ENCODE assay signal across 4 cellular contexts in the genomic region with DNA sequence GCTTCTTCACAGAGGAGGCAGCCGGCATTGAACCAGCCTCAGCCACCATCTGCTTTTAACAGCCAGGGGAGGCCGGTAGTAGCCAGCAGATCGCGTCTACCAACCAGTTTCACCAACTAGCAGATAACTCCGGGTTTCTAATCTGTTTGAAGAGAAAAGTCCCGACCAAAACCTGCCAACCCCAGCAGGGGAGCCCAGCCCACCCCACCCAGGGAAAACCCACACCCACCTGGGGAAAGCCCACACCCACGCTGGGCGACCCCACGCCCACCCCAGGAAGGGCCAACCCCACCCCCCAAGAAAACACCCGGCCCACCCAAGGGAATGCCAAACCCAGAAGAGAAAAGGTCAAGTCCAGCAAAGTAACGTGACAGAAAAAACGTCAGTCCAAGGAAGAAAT. TPM values are rescaled to one million over a fixed set of nuclear protein-coding genes. Genes with fewer than 3 reads are reported as not detected.
"Had no signal": no experiment of that assay in that cellular context is flagged by ENCODE, and none has a peak within 500 bp of the region (broad histone marks: within the 10 kb centered on the region; RNA-seq: fewer than 3 reads in every experiment).

A gene (minus strand): TSS at position 101 of the 400 bp plus-strand sequence. CDS start 52 bp downstream, at position 49.

RNA-seq across cellular contexts. Expression of the gene that starts here (rescaled TPM):
- total RNA-seq: LHCN-M2, M059J, MCF 10A, NCI-H460 had no signal
